8 cellular contexts compared by ENCODE assay signal in the genomic region with DNA sequence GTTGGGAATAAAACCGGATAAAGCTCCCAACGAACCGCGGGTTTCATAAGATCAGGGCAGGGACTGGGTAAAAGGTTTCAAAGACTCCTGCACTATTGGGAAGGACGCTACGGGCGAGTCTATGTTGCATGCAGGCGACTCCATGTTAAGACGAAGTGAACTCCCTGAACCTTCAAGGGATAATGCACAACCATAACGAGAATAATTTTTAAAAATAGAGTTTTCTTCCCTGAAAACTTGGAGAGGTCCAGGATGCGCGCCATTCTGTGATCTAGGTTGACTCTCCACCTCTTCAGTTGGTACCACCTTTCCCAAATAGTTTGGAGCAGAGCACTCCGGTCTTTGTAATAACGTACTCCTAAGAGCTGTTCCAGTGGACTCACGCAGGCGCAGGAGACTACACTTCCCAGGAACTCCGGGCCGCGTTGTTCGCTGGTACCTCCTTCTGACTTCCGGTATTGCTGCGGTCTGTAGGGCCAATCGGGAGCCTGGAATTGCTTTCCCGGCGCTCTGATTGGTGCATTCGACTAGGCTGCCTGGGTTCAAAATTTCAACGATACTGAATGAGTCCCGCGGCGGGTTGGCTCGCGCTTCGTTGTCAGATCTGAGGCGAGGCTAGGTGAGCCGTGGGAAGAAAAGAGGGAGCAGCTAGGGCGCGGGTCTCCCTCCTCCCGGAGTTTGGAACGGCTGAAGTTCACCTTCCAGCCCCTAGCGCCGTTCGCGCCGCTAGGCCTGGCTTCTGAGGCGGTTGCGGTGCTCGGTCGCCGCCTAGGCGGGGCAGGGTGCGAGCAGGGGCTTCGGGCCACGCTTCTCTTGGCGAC. TPM values are rescaled to one million over a fixed set of nuclear protein-coding genes. Genes with fewer than 3 reads are reported as not detected.
DNase-seq lines count a peak whose midpoint lies in the region; ATAC-seq and TF ChIP-seq lines count a peak whose summit lies in the region.

A gene with protein sequence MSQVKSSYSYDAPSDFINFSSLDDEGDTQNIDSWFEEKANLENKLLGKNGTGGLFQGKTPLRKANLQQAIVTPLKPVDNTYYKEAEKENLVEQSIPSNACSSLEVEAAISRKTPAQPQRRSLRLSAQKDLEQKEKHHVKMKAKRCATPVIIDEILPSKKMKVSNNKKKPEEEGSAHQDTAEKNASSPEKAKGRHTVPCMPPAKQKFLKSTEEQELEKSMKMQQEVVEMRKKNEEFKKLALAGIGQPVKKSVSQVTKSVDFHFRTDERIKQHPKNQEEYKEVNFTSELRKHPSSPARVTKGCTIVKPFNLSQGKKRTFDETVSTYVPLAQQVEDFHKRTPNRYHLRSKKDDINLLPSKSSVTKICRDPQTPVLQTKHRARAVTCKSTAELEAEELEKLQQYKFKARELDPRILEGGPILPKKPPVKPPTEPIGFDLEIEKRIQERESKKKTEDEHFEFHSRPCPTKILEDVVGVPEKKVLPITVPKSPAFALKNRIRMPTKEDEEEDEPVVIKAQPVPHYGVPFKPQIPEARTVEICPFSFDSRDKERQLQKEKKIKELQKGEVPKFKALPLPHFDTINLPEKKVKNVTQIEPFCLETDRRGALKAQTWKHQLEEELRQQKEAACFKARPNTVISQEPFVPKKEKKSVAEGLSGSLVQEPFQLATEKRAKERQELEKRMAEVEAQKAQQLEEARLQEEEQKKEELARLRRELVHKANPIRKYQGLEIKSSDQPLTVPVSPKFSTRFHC (plus strand): TSS at position 562 of the 821 bp plus-strand sequence. CDS start 18,187 bp downstream, outside the sequence.

- TF ChIP-seq CTCF in GM12872 (IDR thresholded peaks at IDR 0.05; ENCODE audit: insufficient read depth, low read depth, low read length) (peak; percentile 40; the same call in 1 of the 3 replicates), ovary (IDR thresholded peaks at IDR 0.05) (no peak), transverse colon (IDR thresholded peaks at IDR 0.05) (peak in 3 of 5 experiments; percentile 15 to 51 (median 42))

- H3K9me3 ChIP-seq in ovary (no peaks in the 10 kb centered on the region), transverse colon (no peaks in the 10 kb centered on the region)

- H3K4me3 Mint-ChIP-seq in activated naive CD8-positive, alpha-beta T cell treated with anti-CD3 and anti-CD28 coated beads for 36 hours: no peak within 1 kb of the TSS

- H3K27me3 ChIP-seq in ovary (no peaks in the 10 kb centered on the region), transverse colon (no peaks in the 10 kb centered on the region)

- WGBS in ovary, 3 donors: 0 to 1% (median 1%) methylated on average over 54 of the region's 54 CpGs
- WGBS in transverse colon (ENCODE audit: low coverage in 1 of 2), 2 donors: 1 to 10% methylated on average over 2 to 54 of the region's 54 CpGs

- in situ Hi-C loops in transverse colon (cut with MboI; ENCODE audit: low pct_ligation_motif_present in 1 of 4, low pct_unique_long_range_greater_than_20kb in 1 of 4, low sequenced_read_pairs in 3 of 4): loop anchor here in 1 of 4 donors (25.0 kb wide), 1 partner anchor 177 kb away; no protein-coding TSS in a partner anchor

- H3K4me3 ChIP-seq in ovary (peak within 1 kb of the TSS; percentile 41), transverse colon (peak within 1 kb of the TSS; percentile 23 to 81 (median 58))

- H3K4me1 Mint-ChIP-seq in activated naive CD8-positive, alpha-beta T cell treated with anti-CD3 and anti-CD28 coated beads for 36 hours: peaks cover 7% of the 10 kb centered on the region

- TF ChIP-seq EP300 in ovary (IDR thresholded peaks at IDR 0.05) (no peak), transverse colon (IDR thresholded peaks at IDR 0.05; ENCODE audit: low read depth) (no peak)

- no peaks in the 10 kb centered on the region for H3K4me1 ChIP-seq in ovary (ENCODE audit: insufficient read depth)
- peaks cover 0 to 20% (median 14%) of the 10 kb centered on the region in 4 donors for H3K4me1 ChIP-seq in transverse colon

- H3K27me3 Mint-ChIP-seq in activated naive CD8-positive, alpha-beta T cell treated with anti-CD3 and anti-CD28 coated beads for 36 hours: no peaks in the 10 kb centered on the region

- ATAC-seq in HG02642 (IDR thresholded peaks at IDR 0.05; ENCODE audit: poor library complexity, unreplicated experiment): peak; percentile 98

- peak within 1 kb of the TSS in 1 of 2 donors; percentile 38 for H3K27ac ChIP-seq in ovary
- H3K27ac ChIP-seq in transverse colon: peak within 1 kb of the TSS; percentile 84 to 86 (median 84)

- H3K27ac Mint-ChIP-seq in activated naive CD8-positive, alpha-beta T cell treated with anti-CD3 and anti-CD28 coated beads for 36 hours: no peak within 1 kb of the TSS

- H3K36me3 ChIP-seq in ovary (no peaks in the 10 kb centered on the region), transverse colon (no peaks in the 10 kb centered on the region)

- peaks cover 5% of the 10 kb centered on the region for H3K36me3 Mint-ChIP-seq in activated naive CD8-positive, alpha-beta T cell treated with anti-CD3 and anti-CD28 coated beads for 36 hours

- peak; percentile 99 for DNase-seq in NCI-H1105 (lab: John Stamatoyannopoulos, UW)
- peak; percentile 90 for DNase-seq in SKM-1 (lab: John Stamatoyannopoulos, UW; ENCODE audit: unreplicated experiment)
- DNase-seq in activated naive CD8-positive, alpha-beta T cell treated with anti-CD3 and anti-CD28 coated beads for 36 hours: peak; percentile 84
- peak; percentile 93 to 99 (median 97) for DNase-seq in head of caudate nucleus
- peak; percentile 88 to 92 (median 89) for DNase-seq in ovary
- DNase-seq in transverse colon: peak; percentile 95

- intact Hi-C loops in head of caudate nucleus (cut with DNase I): no loop called here
- intact Hi-C loops in ovary (cut with DNase I): no loop called here
- intact Hi-C loops in transverse colon (cut with DNase I; ENCODE audit: low total_unique reads): no loop called here

- no peaks in the 10 kb centered on the region for H3K9me3 Mint-ChIP-seq in activated naive CD8-positive, alpha-beta T cell treated with anti-CD3 and anti-CD28 coated beads for 36 hours

- no peak for TF ChIP-seq POLR2A in ovary (IDR thresholded peaks at IDR 0.05)
- peak; percentile 51 for TF ChIP-seq POLR2A in transverse colon (IDR thresholded peaks at IDR 0.05)

RNA-seq across cellular contexts. Expression of the gene that starts here (rescaled TPM):
- total RNA-seq in activated naive CD8-positive, alpha-beta T cell treated with anti-CD3 and anti-CD28 coated beads for 36 hours: 100 to 1,000 TPM; 111 TPM
- total RNA-seq in ovary (1 to 10 TPM in 2 of 7 donors, under 1 TPM in 5; 0.10 to 1.6 (median 0.47) TPM), transverse colon (10 to 100 TPM in 2 of 4 donors, 1 to 10 TPM in 2; 3.2 to 15.7 (median 7.8) TPM)
- 1 to 10 TPM in 1 of 2 donors, under 1 TPM in 1; 0.91 to 5.2 TPM for polyA plus RNA-seq in ovary

Comparison
In these comparisons a context has a peak if more than half of its experiments do, and no peak if none do; other contexts are left out.
1. RNA of the gene that starts here (total RNA-seq): 111 TPM in activated naive CD8-positive, alpha-beta T cell treated with anti-CD3 and anti-CD28 coated beads for 36 hours; 3.2 to 15.7 TPM in transverse colon and 0.10 to 1.6 TPM in ovary; every median in the first group is over 4 times any median in the second.
2. CTCF ChIP-seq: peak in GM12872 (single experiment) and transverse colon (3 of 5); none in ovary (0 of 3).
3. Peak in every context shown above with its lines, with median percentiles within 50 percentile points of each other: DNase-seq.